25 cellular contexts compared by ENCODE assay signal in genomic region chr12:26555139-26555538, GRCh38.
DNase-seq lines count a peak whose midpoint lies in the region; ATAC-seq and TF ChIP-seq lines count a peak whose summit lies in the region.
"Had no signal": no experiment of that assay in that cellular context is flagged by ENCODE, and none has a peak within 500 bp of the region (broad histone marks: within the 10 kb centered on the region; RNA-seq: fewer than 3 reads in every experiment).

No MANE protein-coding gene starts in this region.

- H3K9me3 Mint-ChIP-seq in WTC11, result no peaks in the 10 kb centered on the region
- H3K9me3 Mint-ChIP-seq in HFFc6, result no peaks in the 10 kb centered on the region
- H3K9me3 Mint-ChIP-seq: brain; naive thymus-derived CD4-positive, alpha-beta T cell had no signal

- POLR2A ChIA-PET in WTC11 (lab: Charles Lee), result no interaction called here

- H3K4me1 Mint-ChIP-seq in WTC11 (0 out of 2 replicates have a peak, but pooled peaks cover 3% of the 10 kb centered on the region), HFFc6 (ENCODE audit: low read depth) (peaks cover 8% of the 10 kb centered on the region)
- H3K4me1 Mint-ChIP-seq: brain had no signal

- H3K27ac Mint-ChIP-seq in WTC11 (peak overlapping the region; percentile 35; the same call in 1 of the 2 replicates), HFFc6 (no peak overlapping the region)

- H3K4me3 Mint-ChIP-seq in WTC11 (no peak overlapping the region), HFFc6 (no peak overlapping the region)
- H3K4me3 Mint-ChIP-seq: brain; naive thymus-derived CD4-positive, alpha-beta T cell had no signal

- CTCF ChIA-PET in WTC11 (lab: Charles Lee), result no interaction called here

- TF ChIP-seq CTCF in WTC11 (IDR thresholded peaks at IDR 0.05) (no peak), fibroblast of villous mesenchyme (IDR thresholded peaks at IDR 0.05; ENCODE audit: insufficient read depth, low read depth, low read length) (no peak), HFFc6 (IDR thresholded peaks at IDR 0.05) (no peak)

- no peak overlapping the region for H3K4me3 ChIP-seq in fibroblast of villous mesenchyme (ENCODE audit: low read depth, low read length)
- H3K4me3 ChIP-seq: spleen, thoracic aorta had no signal

- no peaks in the 10 kb centered on the region for H3K27me3 Mint-ChIP-seq in WTC11 (ENCODE audit: low read depth)
- H3K27me3 Mint-ChIP-seq in HFFc6 (ENCODE audit: insufficient read depth), result no peaks in the 10 kb centered on the region
- H3K27me3 Mint-ChIP-seq: brain; naive thymus-derived CD4-positive, alpha-beta T cell had no signal

- H3K36me3 Mint-ChIP-seq in WTC11 (peaks cover 7% of the 10 kb centered on the region), HFFc6 (ENCODE audit: low read depth) (peaks cover 9% of the 10 kb centered on the region; the same call in 1 of the 2 replicates)
- H3K36me3 Mint-ChIP-seq: brain had no signal

- DNase-seq in AG08395 (ENCODE audit: low spot score) (peak; percentile 5), EL (peak; percentile 6), WTC11 (ENCODE audit: low spot score) (no peak), fibroblast of villous mesenchyme (ENCODE audit: low read depth) (peak; percentile 22), NCI-H446 (lab: John Stamatoyannopoulos, UW) (no peak), HFFc6 (no peak)
- DNase-seq: ACHN; activated gamma-delta T cell; activated T-cell treated with anti-CD3 and anti-CD28 coated beads, Interleukin-2, amount 50 U/mL, for 1 hour; effector CD8-positive, alpha-beta T cell; erythroblast; KG1; kidney glomerular epithelial cell; mesendoderm; MV-4-11; naive thymus-derived CD4-positive, alpha-beta T cell; NCI-H2171; NCI-H524; spleen; stimulated activated CD4-positive, alpha-beta T cell treated with anti-CD3 and anti-CD28 coated beads, Interleukin-4, amount 100 ng/mL, for 24 hours; stimulated activated naive CD4-positive, alpha-beta T cell treated with Interleukin-2 at 50 U/mL for 16 hours had no signal

- ATAC-seq in WTC11 (no peak), GM21619 (IDR thresholded peaks at IDR 0.05; ENCODE audit: unreplicated experiment) (no peak), GM18868 (IDR thresholded peaks at IDR 0.05; ENCODE audit: unreplicated experiment) (no peak)
- ATAC-seq: naive thymus-derived CD4-positive, alpha-beta T cell had no signal

TF ChIP-seq in WTC11, 78 proteins besides CTCF, POLR2A, EP300 and RAD21:
- TF ChIP-seq TEAD4 (CRISPR knock-in tag; IDR thresholded peaks at IDR 0.05) (no peak), TP53 (CRISPR knock-in tag; IDR thresholded peaks at IDR 0.05) (no peak), HMGA2 (CRISPR knock-in tag; IDR thresholded peaks at IDR 0.05) (no peak), FOXK1 (CRISPR knock-in tag; IDR thresholded peaks at IDR 0.05) (no peak), MAX (CRISPR knock-in tag; IDR thresholded peaks at IDR 0.05) (no peak), NFE2L1 (CRISPR knock-in tag; IDR thresholded peaks at IDR 0.05) (no peak), CBFB (CRISPR knock-in tag; IDR thresholded peaks at IDR 0.05; ENCODE audit: low read depth) (no peak), ESRRA (CRISPR knock-in tag; IDR thresholded peaks at IDR 0.05; ENCODE audit: borderline replicate concordance) (no peak), GABPB1 (CRISPR knock-in tag; IDR thresholded peaks at IDR 0.05) (no peak), FOXP4 (CRISPR knock-in tag; IDR thresholded peaks at IDR 0.05) (no peak), ZNF317 (CRISPR knock-in tag; IDR thresholded peaks at IDR 0.05; ENCODE audit: borderline replicate concordance, low read depth) (no peak), TEAD1 (CRISPR knock-in tag; IDR thresholded peaks at IDR 0.05) (no peak), MYBL2 (CRISPR knock-in tag; IDR thresholded peaks at IDR 0.05) (no peak), CREB1 (CRISPR knock-in tag; IDR thresholded peaks at IDR 0.05) (no peak), E2F4 (CRISPR knock-in tag; IDR thresholded peaks at IDR 0.05; ENCODE audit: borderline replicate concordance, low read depth) (no peak), GRHL2 (CRISPR knock-in tag; IDR thresholded peaks at IDR 0.05; ENCODE audit: insufficient replicate concordance, severe bottlenecking) (no peak), ATF1 (CRISPR knock-in tag; IDR thresholded peaks at IDR 0.05) (no peak), ZBTB21 (CRISPR knock-in tag; IDR thresholded peaks at IDR 0.05; ENCODE audit: borderline replicate concordance) (no peak)

Comparison
In these comparisons a context has a peak if more than half of its experiments do, and no peak if none do; other contexts are left out.
1. DNase-seq: peak in AG08395 (single experiment), EL (single experiment) and fibroblast of villous mesenchyme (single experiment); none in WTC11 (single experiment), NCI-H446 (0 of 2) and HFFc6 (single experiment).